8 cellular contexts compared by ENCODE assay signal in the genomic region with DNA sequence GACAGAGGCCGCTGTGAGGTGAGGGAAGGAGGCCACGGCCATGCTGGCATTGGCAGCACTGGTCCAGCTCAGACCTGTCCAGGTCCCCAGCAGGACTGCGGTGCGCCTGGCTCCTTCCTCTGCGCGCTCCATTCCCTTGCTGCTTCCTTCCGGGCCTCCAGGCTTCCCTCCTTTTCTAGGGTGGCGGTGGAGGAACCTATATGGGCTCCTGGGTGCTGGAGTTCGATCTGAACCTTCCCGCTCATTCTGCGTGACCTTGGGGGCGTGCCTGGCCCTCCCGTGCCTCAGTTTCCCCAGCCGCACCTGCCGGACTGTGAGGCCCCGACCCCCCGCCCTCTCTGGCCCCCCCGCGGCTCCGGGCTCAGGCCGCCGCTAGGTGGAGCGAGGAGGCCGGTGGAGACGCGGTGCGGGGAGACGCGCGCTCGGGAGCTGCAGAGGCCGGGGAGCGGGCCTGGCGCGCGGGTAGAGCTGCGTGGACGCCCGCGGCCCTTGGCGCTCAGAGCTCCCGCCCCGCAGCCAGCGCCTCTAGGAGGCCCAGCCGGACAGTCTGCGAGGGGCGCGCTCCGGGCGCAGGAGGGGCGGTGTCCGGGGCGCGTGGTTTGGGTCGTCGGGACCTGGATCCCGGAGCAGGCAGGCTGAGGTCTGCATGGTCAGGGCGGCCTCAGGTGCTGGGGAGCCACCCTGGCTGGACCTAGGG. TPM values are rescaled to one million over a fixed set of nuclear protein-coding genes. Genes with fewer than 3 reads are reported as not detected.
DNase-seq lines count a peak whose midpoint lies in the region; ATAC-seq and TF ChIP-seq lines count a peak whose summit lies in the region.

No MANE protein-coding gene starts in this region.

- peaks cover 18% of the 10 kb centered on the region for H3K4me1 ChIP-seq in mesodermal cell (ENCODE audit: control insufficient read depth, insufficient read depth, low read length, poor library complexity, severe bottlenecking)
- H3K4me1 ChIP-seq in thyroid gland: peaks cover 0 to 22% of the 10 kb centered on the region in 2 donors

- no peaks in the 10 kb centered on the region for H3K4me1 Mint-ChIP-seq in CD14-positive monocyte

- H3K9me3 ChIP-seq in mesodermal cell (ENCODE audit: control insufficient read depth, low read length) (no peaks in the 10 kb centered on the region), thyroid gland (no peaks in the 10 kb centered on the region)

- peaks cover 20% of the 10 kb centered on the region for H3K27me3 ChIP-seq in thyroid gland

- peak overlapping the region in 1 of 2 donors; percentile 60 for H3K4me3 Mint-ChIP-seq in CD14-positive monocyte

- H3K4me3 ChIP-seq in mesodermal cell (ENCODE audit: extremely low read depth, insufficient read depth, low read length, poor library complexity, severe bottlenecking): peak overlapping the region; percentile 16
- H3K4me3 ChIP-seq in thyroid gland (replicated peaks in 1 of 3): no peak overlapping the region

- H3K27ac ChIP-seq in VCaP: peak overlapping the region; percentile 64
- H3K27ac ChIP-seq in mesodermal cell (ENCODE audit: low read depth, low read length, severe bottlenecking): no peak overlapping the region
- no peak overlapping the region for H3K27ac ChIP-seq in thyroid gland

- H3K27me3 Mint-ChIP-seq in CD14-positive monocyte (ENCODE audit: low read depth in 3 of 3): peaks cover 31 to 65% (median 63%) of the 10 kb centered on the region in 3 donors

- intact Hi-C loops in CD14-positive monocyte (cut with micrococcal nuclease): no loop called here
- intact Hi-C loops in thyroid gland (cut with DNase I): no loop called here

- no peaks in the 10 kb centered on the region for H3K36me3 Mint-ChIP-seq in CD14-positive monocyte

- no peak for TF ChIP-seq POLR2A in thyroid gland (IDR thresholded peaks at IDR 0.05)

- H3K27ac Mint-ChIP-seq in CD14-positive monocyte: no peak overlapping the region

- TF ChIP-seq CTCF in CD14-positive monocyte (IDR thresholded peaks at IDR 0.05): peak; percentile 32
- TF ChIP-seq CTCF in VCaP (conservative IDR thresholded peaks at IDR 0.05): peak; percentile 85
- TF ChIP-seq CTCF in thyroid gland (IDR thresholded peaks at IDR 0.05): peak in 3 of 6 experiments; percentile 28 to 49 (median 35)

- DNase-seq in CD14-positive monocyte (ENCODE audit: low spot score) (no peak), HK-2 (ENCODE audit: unreplicated experiment) (peak; percentile 42), epidermal melanocyte (ENCODE audit: insufficient read length, low spot score) (peak; percentile 74), thyroid gland (peak; percentile 19 to 27)
- DNase-seq in activated CD4-positive, CD25-positive, alpha-beta regulatory T cell treated with anti-CD3 and anti-CD28 coated beads, Interleukin-2, amount 50 U/mL, for 72 hours: no peak

- no peak for ATAC-seq in GM21529 (IDR thresholded peaks at IDR 0.05; ENCODE audit: unreplicated experiment)

- 14 to 22% methylated on average over 43 to 52 of the region's 58 CpGs for WGBS in mesodermal cell (ENCODE audit: insufficient coverage in 2 of 2), 2 experiments
- 24% methylated on average over 8 to 26 of the region's 58 CpGs for WGBS in thyroid gland, 2 donors

- H3K9me3 Mint-ChIP-seq in CD14-positive monocyte: peaks cover 0 to 7% (median 0%) of the 10 kb centered on the region in 7 donors

- H3K36me3 ChIP-seq in mesodermal cell (ENCODE audit: control insufficient read depth, insufficient read depth, low read length): no peaks in the 10 kb centered on the region
- no peaks in the 10 kb centered on the region for H3K36me3 ChIP-seq in thyroid gland

RNA-seq across cellular contexts. Expression of a gene that starts 29.9 kb away (rescaled TPM):
- polyA plus RNA-seq in CD14-positive monocyte: not detected
- 21.0 TPM for polyA plus RNA-seq in mesodermal cell (2013, experiment 1 of 2)
- 13.1 TPM for polyA plus RNA-seq in mesodermal cell (2013, experiment 2 of 2)
- total RNA-seq in thyroid gland: not detected

RNA-seq across cellular contexts. Expression of a gene that starts 40.3 kb away (rescaled TPM):
- polyA plus RNA-seq in CD14-positive monocyte: 10 to 100 TPM; 40.0 to 56.2 TPM
- polyA plus RNA-seq in mesodermal cell (2013, experiment 1 of 2): 22.1 TPM
- 19.2 TPM for polyA plus RNA-seq in mesodermal cell (2013, experiment 2 of 2)
- 100 to 1,000 TPM in 1 of 4 donors, 10 to 100 TPM in 3; 50.8 to 114 (median 64.6) TPM for total RNA-seq in thyroid gland

RNA-seq across cellular contexts. Expression of a gene that starts 46.5 kb away (rescaled TPM):
- polyA plus RNA-seq in CD14-positive monocyte: 10 to 100 TPM; 39.6 to 51.1 TPM
- polyA plus RNA-seq in mesodermal cell (2013, experiment 1 of 2): 231 TPM
- 221 TPM for polyA plus RNA-seq in mesodermal cell (2013, experiment 2 of 2)
- total RNA-seq in thyroid gland: 1,000 to 10,000 TPM in 2 of 4 donors, 100 to 1,000 TPM in 2; 679 to 1,194 (median 893) TPM

Comparison
In these comparisons a context has a peak if more than half of its experiments do, and no peak if none do; other contexts are left out.
1. DNase-seq: peak in HK-2 (single experiment), epidermal melanocyte (single experiment) and thyroid gland (2 of 2); none in CD14-positive monocyte (single experiment) and activated CD4-positive, CD25-positive, alpha-beta regulatory T cell treated with anti-CD3 and anti-CD28 coated beads, Interleukin-2, amount 50 U/mL, for 72 hours (single experiment).